ENCODE assay signal across 8 cellular contexts in genomic region chr2:85540131-85540587, GRCh38. TPM values are rescaled to one million over a fixed set of nuclear protein-coding genes. Genes with fewer than 3 reads are reported as not detected.
DNase-seq lines count a peak whose midpoint lies in the region; ATAC-seq, FAIRE-seq and TF ChIP-seq lines count a peak whose summit lies in the region.

No MANE protein-coding gene starts in this region.

- no peak for TF ChIP-seq EP300 in A549 (IDR thresholded peaks at IDR 0.05)

- H3K27ac ChIP-seq in A549 (peak overlapping the region; percentile 98 to 100), angular gyrus (ENCODE audit: low read depth, low read length) (peak overlapping the region; percentile 100)

- TF ChIP-seq POLR2A in A549 (IDR thresholded peaks at IDR 0.05; ENCODE audit: low read length) (no peak), lower leg skin (IDR thresholded peaks at IDR 0.05) (no peak)

- FAIRE-seq in A549 (lab: Jason Lieb, UNC) = no peak

- peak in 1 of 2 experiments; percentile 5; a peak in 2 of 6 replicates for ATAC-seq in A549
- no peak for ATAC-seq in GM18520 (IDR thresholded peaks at IDR 0.05; ENCODE audit: unreplicated experiment)
- no peak for ATAC-seq in HG02642 (IDR thresholded peaks at IDR 0.05; ENCODE audit: poor library complexity, unreplicated experiment)

- POLR2A ChIA-PET in A549 (lab: Yijun Ruan, JAX) = interaction anchor here (0.5 to 8.8 kb wide), 15 partner anchors 11 to 186 kb away, joined by 4 to 261 read pairs (median 30); partner anchors contain the start of genes C2orf68, ELMOD3, GGCX and RETSAT

- peaks cover 43% of the 10 kb centered on the region for H3K36me3 Mint-ChIP-seq in type B pancreatic cell

- H3K9me3 Mint-ChIP-seq in type B pancreatic cell = no peaks in the 10 kb centered on the region

- H3K4me3 ChIP-seq in A549 = peak overlapping the region; percentile 98
- peak overlapping the region; percentile 88 for H3K4me3 ChIP-seq in lower leg skin (ENCODE audit: low read depth, poor library complexity, severe bottlenecking)

- DNase-seq in A549 (ENCODE audit: low read depth in 1 of 2, low spot score in 1 of 2) (peak in 1 of 2 experiments; percentile 47), HT-29 (ENCODE audit: low spot score) (peak; percentile 58), lower leg skin (ENCODE audit: low spot score in 2 of 2) (no peak), type B pancreatic cell (ENCODE audit: extremely low spot score, unreplicated experiment) (no peak), NCI-H2029 (lab: John Stamatoyannopoulos, UW) (no peak)

- intact Hi-C loops in lower leg skin (cut with DNase I; ENCODE audit: low total_unique reads) = no loop called here

- TF ChIP-seq RAD21 in A549 (conservative IDR thresholded peaks at IDR 0.05 in 1 of 2, IDR thresholded peaks at IDR 0.05 in 1 of 2) = no peak

- peaks cover 58% of the 10 kb centered on the region for H3K4me1 ChIP-seq in A549

- peak overlapping the region; percentile 79 for H3K27ac Mint-ChIP-seq in type B pancreatic cell

- no peaks in the 10 kb centered on the region for H3K27me3 Mint-ChIP-seq in type B pancreatic cell

- peaks cover 47% of the 10 kb centered on the region for H3K4me1 Mint-ChIP-seq in type B pancreatic cell (ENCODE audit: unreplicated experiment)

- TF ChIP-seq CTCF in A549 (IDR thresholded peaks at IDR 0.05) (no peak), lower leg skin (IDR thresholded peaks at IDR 0.05) (no peak), type B pancreatic cell (conservative IDR thresholded peaks at IDR 0.05) (no peak)

- 1% methylated on average over 8 of the region's 8 CpGs for WGBS in A549 (ENCODE audit: missing lambda C conversion rate)
- WGBS in lower leg skin, 2 donors = 2 to 3% methylated on average over 8 of the region's 8 CpGs

- H3K9me3 ChIP-seq in A549 = no peaks in the 10 kb centered on the region

- CTCF ChIA-PET in A549 (lab: Yijun Ruan, JAX) = interaction anchor here (0.8 to 35.5 kb wide), 10 partner anchors 12 to 149 kb away, joined by 3 to 1185 read pairs (median 7); partner anchors contain the start of genes CAPG and SH2D6

- peak overlapping the region; percentile 92 for H3K4me2 ChIP-seq in A549

- peak overlapping the region; percentile 94 for H3K4me3 Mint-ChIP-seq in type B pancreatic cell

TF ChIP-seq in A549, 52 proteins besides CTCF, POLR2A, EP300 and RAD21 (continues in another document):
- TF ChIP-seq KDM5A (IDR thresholded peaks at IDR 0.05) (no peak), KDM1A (IDR thresholded peaks at IDR 0.05; ENCODE audit: low read depth) (no peak), HOXB13 (CRISPR knock-in tag; IDR thresholded peaks at IDR 0.05; ENCODE audit: low read depth) (no peak), FOSB (CRISPR knock-in tag; IDR thresholded peaks at IDR 0.05) (peak; percentile 17; the same call in 1 of the 2 replicates), JUNB (IDR thresholded peaks at IDR 0.05) (no peak), MAFK (IDR thresholded peaks at IDR 0.05; ENCODE audit: partially characterized antibody) (no peak), CEBPB (IDR thresholded peaks at IDR 0.05) (peak in 1 of 2 experiments; percentile 33; a peak in 1 of 4 replicates), REST (IDR thresholded peaks at IDR 0.05) (no peak; the same call in 1 of the 2 replicates), ATOH8 (CRISPR knock-in tag; IDR thresholded peaks at IDR 0.05; ENCODE audit: low read depth) (no peak), RCOR1 (IDR thresholded peaks at IDR 0.05; ENCODE audit: low read depth, low read length) (no peak), PHF8 (IDR thresholded peaks at IDR 0.05; ENCODE audit: borderline replicate concordance, low read depth) (no peak)

RNA-seq across cellular contexts. Expression of gene MAT2A, which starts 1.2 kb away (rescaled TPM):
- polyA plus RNA-seq in A549 (2011; rRNA removed) = 1,024 and 1,329 TPM in 2 replicates
- polyA plus RNA-seq in A549 (2012; cell fraction: cytosol; rRNA removed) = 197 and 230 TPM in 2 replicates
- polyA plus RNA-seq in A549 (2012; cell fraction: nucleus; rRNA removed) = 533 and 600 TPM in 2 replicates
- 370 to 430 TPM (median 400 TPM) in 3 replicates for polyA plus RNA-seq in A549 (2017; fragmentation: RNase III; extraction: RNeasy Plus Mini Kit Qiagen cat#74134 plus additional on column Dnase treatment)
- 421 and 591 TPM in 2 replicates for polyA minus RNA-seq in A549 (2011; rRNA and poly(A)+ RNA removed)
- 168 and 205 TPM in 2 replicates for total RNA-seq in HT-29 (2014; rRNA removed; shearing (Covaris generic))
- total RNA-seq in lower leg skin = 10 to 100 TPM; 71.2 to 96.4 (median 83.0) TPM
- 209 and 403 TPM in 2 replicates for total RNA-seq in type B pancreatic cell (ENCODE audit: low replicate concordance)

RNA-seq across cellular contexts. Expression of gene GGCX, which starts 21.1 kb away (rescaled TPM):
- polyA plus RNA-seq in A549 (2011; rRNA removed) (39.0 and 49.6 TPM in 2 replicates), A549 (2017; fragmentation: RNase III; extraction: RNeasy Plus Mini Kit Qiagen cat#74134 plus additional on column Dnase treatment) (48.7 to 58.5 TPM (median 55.1 TPM) in 3 replicates)
- 49.1 and 53.4 TPM in 2 replicates for polyA plus RNA-seq in A549 (2012; cell fraction: cytosol; rRNA removed)
- 69.5 and 77.4 TPM in 2 replicates for polyA plus RNA-seq in A549 (2012; cell fraction: nucleus; rRNA removed)
- 99.1 and 106 TPM in 2 replicates for polyA minus RNA-seq in A549 (2011; rRNA and poly(A)+ RNA removed)
- 23.9 and 38.8 TPM in 2 replicates for total RNA-seq in HT-29 (2014; rRNA removed; shearing (Covaris generic))
- total RNA-seq in lower leg skin (10 to 100 TPM; 15.8 to 37.1 (median 25.8) TPM), type B pancreatic cell (ENCODE audit: low replicate concordance) (62.6 and 76.2 TPM in 2 replicates)

RNA-seq across cellular contexts. Expression of gene VAMP8, which starts 37.2 kb away (rescaled TPM):
- polyA plus RNA-seq in A549 (2011; rRNA removed) = 38.3 and 41.1 TPM in 2 replicates
- polyA plus RNA-seq in A549 (2012; cell fraction: cytosol; rRNA removed) = 21.5 and 24.5 TPM in 2 replicates
- polyA plus RNA-seq in A549 (2012; cell fraction: nucleus; rRNA removed) = 5.7 and 12.5 TPM in 2 replicates
- polyA plus RNA-seq in A549 (2017; fragmentation: RNase III; extraction: RNeasy Plus Mini Kit Qiagen cat#74134 plus additional on column Dnase treatment) = 17.7 to 22.4 TPM (median 18.5 TPM) in 3 replicates
- 8.3 and 8.7 TPM in 2 replicates for polyA minus RNA-seq in A549 (2011; rRNA and poly(A)+ RNA removed)
- 92.3 and 93.1 TPM in 2 replicates for total RNA-seq in HT-29 (2014; rRNA removed; shearing (Covaris generic))
- total RNA-seq in lower leg skin = 100 to 1,000 TPM in 2 of 4 donors, 10 to 100 TPM in 2; 88.3 to 207 (median 113) TPM
- total RNA-seq in type B pancreatic cell (ENCODE audit: low replicate concordance) = 62.8 and 157 TPM in 2 replicates

RNA-seq across cellular contexts. Expression of gene VAMP5, which starts 44.1 kb away (rescaled TPM):
- polyA plus RNA-seq in A549 (2011; rRNA removed) = 0.16 and 0.67 TPM in 2 replicates
- 0.10 and 0.25 TPM in 2 replicates for polyA plus RNA-seq in A549 (2012; cell fraction: cytosol; rRNA removed)
- 0.29 and 0.95 TPM in 2 replicates for polyA plus RNA-seq in A549 (2012; cell fraction: nucleus; rRNA removed)
- not detected in 3 replicates for polyA plus RNA-seq in A549 (2017; fragmentation: RNase III; extraction: RNeasy Plus Mini Kit Qiagen cat#74134 plus additional on column Dnase treatment)
- polyA minus RNA-seq in A549 (2011; rRNA and poly(A)+ RNA removed) = 0.58 TPM in 1 of 2 replicates, not detected in the other
- total RNA-seq in HT-29 (2014; rRNA removed; shearing (Covaris generic)) = 2.7 and 10.4 TPM in 2 replicates
- 10 to 100 TPM; 10.1 to 35.6 (median 14.0) TPM for total RNA-seq in lower leg skin
- 3.4 and 4.4 TPM in 2 replicates for total RNA-seq in type B pancreatic cell (ENCODE audit: low replicate concordance)

RNA-seq across cellular contexts. Expression of gene RNF181, which starts 55.4 kb away (rescaled TPM):
- polyA plus RNA-seq in A549 (2011; rRNA removed) (287 and 366 TPM in 2 replicates), A549 (2017; fragmentation: RNase III; extraction: RNeasy Plus Mini Kit Qiagen cat#74134 plus additional on column Dnase treatment) (182 to 199 TPM (median 189 TPM) in 3 replicates)
- 318 and 381 TPM in 2 replicates for polyA plus RNA-seq in A549 (2012; cell fraction: cytosol; rRNA removed)
- polyA plus RNA-seq in A549 (2012; cell fraction: nucleus; rRNA removed) = 260 and 338 TPM in 2 replicates
- polyA minus RNA-seq in A549 (2011; rRNA and poly(A)+ RNA removed) = 111 and 217 TPM in 2 replicates
- total RNA-seq in HT-29 (2014; rRNA removed; shearing (Covaris generic)) = 107 and 109 TPM in 2 replicates
- total RNA-seq in lower leg skin (100 to 1,000 TPM in 3 of 4 donors, 10 to 100 TPM in 1; 63.1 to 114 (median 107) TPM), type B pancreatic cell (ENCODE audit: low replicate concordance) (70.2 and 78.8 TPM in 2 replicates)
